18 cellular contexts compared by ENCODE assay signal in the genomic region with DNA sequence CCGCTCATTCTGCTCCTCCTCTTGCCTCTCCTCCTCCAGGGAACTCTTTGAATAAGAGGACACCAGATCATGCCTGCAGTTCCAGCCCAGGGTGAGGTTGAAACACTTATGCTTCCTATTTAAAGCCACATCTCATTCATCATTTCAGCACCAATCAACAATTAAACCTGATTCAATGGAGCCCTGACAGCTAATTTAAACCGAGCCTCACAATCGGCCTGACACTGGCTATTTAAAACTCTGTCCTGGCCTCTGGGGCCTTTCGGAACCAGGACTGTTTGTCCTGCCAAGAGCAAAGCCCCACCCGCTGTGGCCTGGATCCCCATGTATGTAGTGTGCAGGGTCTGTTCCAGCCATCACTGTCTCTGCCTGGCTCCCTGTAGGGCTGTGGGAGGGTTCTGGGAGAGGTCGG.
A peak's percentile ranks its signal among the peaks of the same experiment; 100 is the strongest.
DNase-seq lines count a peak whose midpoint lies in the region; ATAC-seq and TF ChIP-seq lines count a peak whose summit lies in the region.
"Had no signal": no experiment of that assay in that cellular context is flagged by ENCODE, and none has a peak within 500 bp of the region (broad histone marks: within the 10 kb centered on the region; RNA-seq: fewer than 3 reads in every experiment).

No MANE protein-coding gene starts in this region.

- no peak overlapping the region for H2BK15ac ChIP-seq in neuronal stem cell (ENCODE audit: low read length)

- H3K4me2 ChIP-seq in neuronal stem cell (ENCODE audit: insufficient read depth, low read length, poor library complexity, severe bottlenecking), result no peak overlapping the region
- H3K4me2 ChIP-seq: BLaER1 treated with 17β-estradiol and CSF1 and Interleukin-3, amounts not matched to agents 10 nM and 100 nM had no signal

- no peak overlapping the region for H2BK5ac ChIP-seq in neuronal stem cell (ENCODE audit: low read length)

- TF ChIP-seq CTCF in upper lobe of left lung (IDR thresholded peaks at IDR 0.05), result no peak
- TF ChIP-seq CTCF in brain microvascular endothelial cell (IDR thresholded peaks at IDR 0.05; ENCODE audit: low read depth, low read length, missing control alignments), result no peak

- H3K27ac ChIP-seq in neuronal stem cell (replicated peaks; ENCODE audit: low read length) (no peak overlapping the region), upper lobe of left lung (peak overlapping the region in 2 of 4 donors; percentile 48 to 57), brain microvascular endothelial cell (no peak overlapping the region)
- H3K27ac ChIP-seq: BLaER1 treated with 17β-estradiol and CSF1 and Interleukin-3, amounts not matched to agents 10 nM and 100 nM; left lung; neutrophil had no signal

- peaks cover 0 to 3% (median 0%) of the 10 kb centered on the region in 3 experiments for H3K27me3 ChIP-seq in neuronal stem cell (ENCODE audit: control insufficient read depth in 3 of 3, insufficient read depth in 3 of 3, low read depth in 1 of 3, low read length in 3 of 3)
- H3K27me3 ChIP-seq in upper lobe of left lung, result no peaks in the 10 kb centered on the region
- no peaks in the 10 kb centered on the region for H3K27me3 ChIP-seq in brain microvascular endothelial cell (replicated peaks)
- H3K27me3 ChIP-seq: BLaER1 treated with 17β-estradiol and CSF1 and Interleukin-3, amounts not matched to agents 10 nM and 100 nM; left lung had no signal

- no peak overlapping the region for H3K4ac ChIP-seq in neuronal stem cell (ENCODE audit: low read length)

- ATAC-seq in left cardiac atrium (peak; percentile 84 to 89), upper lobe of left lung (ENCODE audit: low FRiP score in 2 of 2) (peak; percentile 74 to 88)
- ATAC-seq: GM12878, left lung, PC-3 had no signal

- H4K91ac ChIP-seq in neuronal stem cell (ENCODE audit: low read depth, low read length, poor library complexity), result no peak overlapping the region

- H3K9ac ChIP-seq in neuronal stem cell (ENCODE audit: low read depth, low read length, poor library complexity), result no peak overlapping the region
- H3K9ac ChIP-seq: BLaER1 treated with 17β-estradiol and CSF1 and Interleukin-3, amounts not matched to agents 10 nM and 100 nM had no signal

- H2BK12ac ChIP-seq in neuronal stem cell (ENCODE audit: low read length), result no peak overlapping the region

- TF ChIP-seq EP300 in upper lobe of left lung (IDR thresholded peaks at IDR 0.05), result peak in 2 of 4 donors; percentile 69 to 78

- H3K23ac ChIP-seq in neuronal stem cell (ENCODE audit: low read depth, low read length, poor library complexity), result no peak overlapping the region

- H3K9me3 ChIP-seq in neuronal stem cell (replicated peaks in 1 of 2; ENCODE audit: control insufficient read depth in 2 of 2, insufficient read depth in 1 of 2, low read depth in 1 of 2, low read length in 2 of 2) (no peaks in the 10 kb centered on the region), upper lobe of left lung (no peaks in the 10 kb centered on the region)
- H3K9me3 ChIP-seq: left lung, neutrophil had no signal

- no peak overlapping the region for H4K8ac ChIP-seq in neuronal stem cell (ENCODE audit: low read depth, low read length)

- no peak overlapping the region for H2AFZ ChIP-seq in neuronal stem cell (ENCODE audit: low read length)

- peak overlapping the region; percentile 40 for H3K18ac ChIP-seq in neuronal stem cell (ENCODE audit: low read length)

- in situ Hi-C loops in brain microvascular endothelial cell (cut with HindIII; ENCODE audit: low pct_ligation_motif_present, low sequenced_read_pairs), result no loop called here

- no peaks in the 10 kb centered on the region for H3K79me1 ChIP-seq in neuronal stem cell (ENCODE audit: low read depth, low read length)

- no peak for TF ChIP-seq POLR2A in upper lobe of left lung (IDR thresholded peaks at IDR 0.05)

- H2BK120ac ChIP-seq in neuronal stem cell (ENCODE audit: low read depth, low read length), result no peak overlapping the region

- intact Hi-C loops in left cardiac atrium (cut with DNase I), result loop anchor here in 1 of 2 donors (10.0 kb wide), 1 partner anchor 47 kb away; no protein-coding TSS in a partner anchor

- H3K4me3 ChIP-seq in neuronal stem cell (ENCODE audit: low read length in 2 of 2) (no peak overlapping the region), upper lobe of left lung (no peak overlapping the region), brain microvascular endothelial cell (ENCODE audit: low read depth, low read length) (no peak overlapping the region)
- H3K4me3 ChIP-seq: BLaER1 treated with 17β-estradiol and CSF1 and Interleukin-3, amounts not matched to agents 10 nM and 100 nM; GM12878; left lung had no signal

- H3K36me3 ChIP-seq in neuronal stem cell (replicated peaks in 1 of 2; ENCODE audit: control insufficient read depth in 2 of 2, insufficient read depth in 2 of 2, low read length in 2 of 2) (no peaks in the 10 kb centered on the region), upper lobe of left lung (no peaks in the 10 kb centered on the region), brain microvascular endothelial cell (replicated peaks) (no peaks in the 10 kb centered on the region)
- H3K36me3 ChIP-seq: BLaER1 treated with 17β-estradiol and CSF1 and Interleukin-3, amounts not matched to agents 10 nM and 100 nM; left lung; neutrophil had no signal

- no peaks in the 10 kb centered on the region for H3K4me1 ChIP-seq in neuronal stem cell (ENCODE audit: control insufficient read depth in 2 of 2, insufficient read depth in 1 of 2, low read depth in 1 of 2, low read length in 2 of 2)
- H3K4me1 ChIP-seq in upper lobe of left lung, result peaks cover 22 to 41% (median 32%) of the 10 kb centered on the region in 4 donors

- WGBS in neuronal stem cell (ENCODE audit: extremely low coverage in 2 of 2, insufficient read length in 2 of 2, insufficient replicate concordance in 1 of 2), 2 donors, result no CpG with 5 or more reads among the region's 6 CpGs
- WGBS in upper lobe of left lung, 2 donors, result 37 to 65% methylated on average over 5 to 6 of the region's 6 CpGs

- H2AK5ac ChIP-seq in neuronal stem cell (ENCODE audit: low read depth, low read length), result no peak overlapping the region

- DNase-seq in cerebellar nuclear complex (lab: John Stamatoyannopoulos, UW) (peak; percentile 68 to 89), left cardiac atrium (peak; percentile 91), neuronal stem cell (ENCODE audit: low spot score) (no peak), upper lobe of left lung (peak in 1 of 2 donors; percentile 50), NCI-H2227 treated with DMSO at 0.1 percent for 48 hours (lab: John Stamatoyannopoulos, UW) (no peak), COLO829 (ENCODE audit: low spot score) (no peak), brain microvascular endothelial cell (no peak)
- no peak for DNase-seq in activated CD4-positive, alpha-beta T cell treated with anti-CD3 and anti-CD28 coated beads, Interleukin-2, amount 50 U/mL, for 48 hours
- DNase-seq: activated CD8-positive, alpha-beta memory T cell treated with anti-CD3 and anti-CD28 coated beads for 24 hours; activated effector memory CD4-positive, alpha-beta T cell treated with Interleukin-2 at 50 U/mL for 16 hours; H9; left lung; NCI-H146; NCI-H510A treated with DMSO at 0.1 percent for 48 hours; PC-3 had no signal

- no peak overlapping the region for H3K14ac ChIP-seq in neuronal stem cell (ENCODE audit: low read length)

Comparison
In these comparisons a context has a peak if more than half of its experiments do, and no peak if none do; other contexts are left out.
1. DNase-seq: peak in cerebellar nuclear complex (2 of 2) and left cardiac atrium (single experiment); none in neuronal stem cell (single experiment), NCI-H2227 treated with DMSO at 0.1 percent for 48 hours (single experiment), activated CD4-positive, alpha-beta T cell treated with anti-CD3 and anti-CD28 coated beads, Interleukin-2, amount 50 U/mL, for 48 hours (0 of 2), COLO829 (single experiment) and brain microvascular endothelial cell (single experiment).